In genomic region chr6:158688860-158689259, GRCh38 we compare ENCODE assay signal across 25 cellular contexts. TPM values are rescaled to one million over a fixed set of nuclear protein-coding genes. Genes with fewer than 3 reads are reported as not detected.
DNase-seq lines count a peak whose midpoint lies in the region; ATAC-seq and TF ChIP-seq lines count a peak whose summit lies in the region.
"Had no signal": no experiment of that assay in that cellular context is flagged by ENCODE, and none has a peak within 500 bp of the region (broad histone marks: within the 10 kb centered on the region; RNA-seq: fewer than 3 reads in every experiment).

No MANE protein-coding gene starts in this region.

- peak overlapping the region; percentile 37; the same call in 1 of the 2 replicates for H3K4me2 ChIP-seq in PC-3 (ENCODE audit: low read length)

- intact Hi-C loops in PC-3 (cut with micrococcal nuclease), result loop anchor here (5.0 kb wide), 1 partner anchor 47 kb away; the partner anchor contains the start of gene DYNLT1
- intact Hi-C loops in naive thymus-derived CD4-positive, alpha-beta T cell (cut with micrococcal nuclease), result loop anchor here in 1 of 2 donors (5.0 kb wide), 1 partner anchor 127 kb away; the partner anchor contains the start of gene TMEM181

- BruUV-seq in PC-3 (replicated peaks; lab: Mats Ljungman, UMichigan), result no TSS peak

- CTCF ChIA-PET in PC-3 (lab: Charles Lee), result no interaction called here
- CTCF ChIA-PET in naive thymus-derived CD4-positive, alpha-beta T cell (lab: Charles Lee), result interaction anchor here (0.5 to 6.1 kb wide), 2 partner anchors 28 to 1326 kb away, joined by 5 to 107 read pairs; no protein-coding TSS in a partner anchor

- H3K27me3 ChIP-seq in PC-3 (ENCODE audit: low read length), result no peaks in the 10 kb centered on the region
- H3K27me3 ChIP-seq in naive thymus-derived CD4-positive, alpha-beta T cell (ENCODE audit: control insufficient read depth in 2 of 2, insufficient read depth in 2 of 2, low read length in 2 of 2), result no peaks in the 10 kb centered on the region
- H3K27me3 ChIP-seq in MG63, result no peaks in the 10 kb centered on the region
- H3K27me3 ChIP-seq: colonic mucosa, esophagus squamous epithelium, stomach, tibial artery had no signal

- no peaks in the 10 kb centered on the region for H3K9me2 ChIP-seq in PC-3 (replicated peaks; ENCODE audit: low read length)

- H2AFZ ChIP-seq in PC-3 (ENCODE audit: low read length), result no peak overlapping the region

- peak; percentile 74 for ATAC-seq in PC-3
- ATAC-seq in effector memory CD8-positive, alpha-beta T cell (replicated peaks), result no peak
- ATAC-seq in naive thymus-derived CD4-positive, alpha-beta T cell, result no peak
- ATAC-seq in HG02798 (IDR thresholded peaks at IDR 0.05; ENCODE audit: poor library complexity, unreplicated experiment), result no peak
- ATAC-seq: naive thymus-derived CD8-positive, alpha-beta T cell had no signal

- peaks cover 29% of the 10 kb centered on the region for H3K4me1 ChIP-seq in PC-3 (ENCODE audit: insufficient read depth, low read length)
- H3K4me1 ChIP-seq in naive thymus-derived CD4-positive, alpha-beta T cell (ENCODE audit: control insufficient read depth in 2 of 2, insufficient read depth in 2 of 2, low read length in 2 of 2), result peaks cover 28 to 47% of the 10 kb centered on the region in 2 donors
- H3K4me1 ChIP-seq: colonic mucosa, left ventricle myocardium inferior had no signal

- no peaks in the 10 kb centered on the region for H3F3A ChIP-seq in PC-3 (ENCODE audit: low read length, unreplicated experiment)

- H3K9me3 ChIP-seq in PC-3 (ENCODE audit: low read length) (no peaks in the 10 kb centered on the region), MG63 (no peaks in the 10 kb centered on the region)
- H3K9me3 ChIP-seq in naive thymus-derived CD4-positive, alpha-beta T cell (ENCODE audit: control insufficient read depth in 2 of 3, low read length in 3 of 3), result no peaks in the 10 kb centered on the region
- H3K9me3 ChIP-seq: colonic mucosa, esophagus squamous epithelium, left ventricle myocardium inferior, stomach, tibial artery had no signal

- H3K9ac ChIP-seq in PC-3 (ENCODE audit: low read length), result 0 out of 2 replicates have a peak overlapping the region, but pooled peaks have one; percentile 18

- H3K9me3 Mint-ChIP-seq in effector memory CD8-positive, alpha-beta T cell, result no peaks in the 10 kb centered on the region
- H3K9me3 Mint-ChIP-seq in naive thymus-derived CD4-positive, alpha-beta T cell, result peaks cover 0 to 5% (median 0%) of the 10 kb centered on the region in 11 donors
- H3K9me3 Mint-ChIP-seq: CD4-positive, alpha-beta T cell; naive thymus-derived CD8-positive, alpha-beta T cell had no signal

- H3K36me3 Mint-ChIP-seq in effector memory CD8-positive, alpha-beta T cell (ENCODE audit: insufficient read depth), result peaks cover 61% of the 10 kb centered on the region
- peaks cover 2 to 37% (median 7%) of the 10 kb centered on the region in 5 donors for H3K36me3 Mint-ChIP-seq in naive thymus-derived CD4-positive, alpha-beta T cell

- H3K27ac ChIP-seq in PC-3 (ENCODE audit: low read length), result peak overlapping the region; percentile 64
- no peak overlapping the region for H3K27ac ChIP-seq in naive thymus-derived CD4-positive, alpha-beta T cell (ENCODE audit: low read depth, low read length)
- H3K27ac ChIP-seq: 22Rv1, colonic mucosa, esophagus squamous epithelium, left ventricle myocardium inferior, stomach, tibial artery had no signal

- H4K20me1 ChIP-seq in PC-3 (ENCODE audit: low read length), result no peaks in the 10 kb centered on the region

- H3K27ac Mint-ChIP-seq in effector memory CD8-positive, alpha-beta T cell, result peak overlapping the region; percentile 38 to 97
- peak overlapping the region in 7 of 9 donors; percentile 8 to 98 (median 75) for H3K27ac Mint-ChIP-seq in naive thymus-derived CD4-positive, alpha-beta T cell

- TF ChIP-seq CTCF in PC-3 (conservative IDR thresholded peaks at IDR 0.05; ENCODE audit: low read depth, low read length), result no peak

- H3K79me2 ChIP-seq in PC-3 (ENCODE audit: low read length), result no peaks in the 10 kb centered on the region

- no peak overlapping the region for H3K4me3 ChIP-seq in PC-3 (ENCODE audit: low read length)
- no peak overlapping the region for H3K4me3 ChIP-seq in naive thymus-derived CD4-positive, alpha-beta T cell (ENCODE audit: low read length)
- no peak overlapping the region for H3K4me3 ChIP-seq in MG63
- H3K4me3 ChIP-seq: colonic mucosa, esophagus squamous epithelium, left ventricle myocardium inferior, stomach, tibial artery had no signal

- no peak overlapping the region for H3K4me3 Mint-ChIP-seq in effector memory CD8-positive, alpha-beta T cell
- H3K4me3 Mint-ChIP-seq in naive thymus-derived CD4-positive, alpha-beta T cell, result no peak overlapping the region
- H3K4me3 Mint-ChIP-seq: CD4-positive, alpha-beta T cell had no signal

- DNase-seq in DMS53 (lab: John Stamatoyannopoulos, UW) (peak; percentile 20), DMS53 treated with DMSO at 0.1 percent for 48 hours (lab: John Stamatoyannopoulos, UW; ENCODE audit: unreplicated experiment) (no peak), PC-3 (peak; percentile 68), MG63 (no peak)
- DNase-seq in effector memory CD8-positive, alpha-beta T cell, result no peak
- no peak for DNase-seq in naive thymus-derived CD4-positive, alpha-beta T cell
- DNase-seq in activated CD4-positive, CD25-positive, alpha-beta regulatory T cell treated with anti-CD3 and anti-CD28 coated beads, Interleukin-2, amount 50 U/mL, for 72 hours, result no peak
- DNase-seq: activated CD4-positive, alpha-beta T cell treated with anti-CD3 and anti-CD28 coated beads for 48 hours; activated naive CD4-positive, alpha-beta T cell treated with anti-CD3 and anti-CD28 coated beads, Interleukin-2, amount 50 U/mL, for 16 hours; CD4-positive, alpha-beta T cell; DMS 273 treated with DMSO at 0.1 percent for 48 hours; esophagus squamous epithelium; KG1; left ventricle myocardium inferior; midbrain; MV-4-11; naive thymus-derived CD8-positive, alpha-beta T cell; NCI-H146; NCI-H2107; NCI-H446; stomach; tibial artery had no signal

- H3K4me1 Mint-ChIP-seq in effector memory CD8-positive, alpha-beta T cell (ENCODE audit: low read depth in 2 of 2), result peaks cover 29 to 41% of the 10 kb centered on the region in 2 donors
- H3K4me1 Mint-ChIP-seq in naive thymus-derived CD4-positive, alpha-beta T cell, result peaks cover 32 to 69% (median 62%) of the 10 kb centered on the region in 7 donors

- POLR2A ChIA-PET in PC-3 (lab: Charles Lee; ENCODE audit: unreplicated experiment), result no interaction called here
- POLR2A ChIA-PET in naive thymus-derived CD4-positive, alpha-beta T cell (lab: Charles Lee), result interaction anchor here (1.0 kb wide), 1 partner anchor 33 kb away, joined by 4 read pairs; no protein-coding TSS in a partner anchor

- H3K27me3 Mint-ChIP-seq in effector memory CD8-positive, alpha-beta T cell, result no peaks in the 10 kb centered on the region
- H3K27me3 Mint-ChIP-seq in naive thymus-derived CD4-positive, alpha-beta T cell, result no peaks in the 10 kb centered on the region
- H3K27me3 Mint-ChIP-seq: CD4-positive, alpha-beta T cell; naive thymus-derived CD8-positive, alpha-beta T cell had no signal

- no peaks in the 10 kb centered on the region; the same call in 1 of the 2 replicates for H3K36me3 ChIP-seq in PC-3 (ENCODE audit: low read depth, low read length)
- H3K36me3 ChIP-seq in naive thymus-derived CD4-positive, alpha-beta T cell (ENCODE audit: control insufficient read depth in 2 of 3, insufficient read depth in 3 of 3, low read length in 3 of 3), result peaks cover 0 to 5% (median 0%) of the 10 kb centered on the region in 3 experiments
- no peaks in the 10 kb centered on the region; the same call in 1 of the 2 replicates for H3K36me3 ChIP-seq in MG63
- H3K36me3 ChIP-seq: colonic mucosa, esophagus squamous epithelium, left ventricle myocardium inferior, stomach, tibial artery had no signal

RNA-seq across cellular contexts. Expression of gene SYTL3, which starts 39.0 kb away (rescaled TPM):
- 1.7 and 1.8 TPM in 2 replicates for total RNA-seq in PC-3 (2014; rRNA removed)
- total RNA-seq in naive thymus-derived CD4-positive, alpha-beta T cell, result 10 to 100 TPM; 25.8 to 67.0 (median 31.1) TPM
- 10 to 100 TPM; 13.4 to 27.3 TPM for polyA plus RNA-seq in naive thymus-derived CD4-positive, alpha-beta T cell
- total RNA-seq in MG63 (2014; rRNA removed; shearing (Covaris generic); ENCODE audit: low replicate concordance), result 7.7 and 8.9 TPM in 2 replicates

RNA-seq across cellular contexts. Expression of gene DYNLT1, which starts 44.3 kb away (rescaled TPM):
- 35.0 and 50.5 TPM in 2 replicates for total RNA-seq in PC-3 (2014; rRNA removed)
- 100 to 1,000 TPM in 2 of 5 experiments, 10 to 100 TPM in 3; 66.4 to 122 (median 75.9) TPM for total RNA-seq in naive thymus-derived CD4-positive, alpha-beta T cell
- 10 to 100 TPM; 81.6 to 95.6 TPM for polyA plus RNA-seq in naive thymus-derived CD4-positive, alpha-beta T cell
- 133 and 182 TPM in 2 replicates for total RNA-seq in MG63 (2014; rRNA removed; shearing (Covaris generic); ENCODE audit: low replicate concordance)

Comparison
In these comparisons a context has a peak if more than half of its experiments do, and no peak if none do; other contexts are left out.
1. DNase-seq: peak in DMS53 (single experiment) and PC-3 (single experiment); none in DMS53 treated with DMSO at 0.1 percent for 48 hours (single experiment), effector memory CD8-positive, alpha-beta T cell (0 of 3), naive thymus-derived CD4-positive, alpha-beta T cell (0 of 9), activated CD4-positive, CD25-positive, alpha-beta regulatory T cell treated with anti-CD3 and anti-CD28 coated beads, Interleukin-2, amount 50 U/mL, for 72 hours (single experiment) and MG63 (single experiment).